ENCODE assay signal across 11 cellular contexts in the genomic region with DNA sequence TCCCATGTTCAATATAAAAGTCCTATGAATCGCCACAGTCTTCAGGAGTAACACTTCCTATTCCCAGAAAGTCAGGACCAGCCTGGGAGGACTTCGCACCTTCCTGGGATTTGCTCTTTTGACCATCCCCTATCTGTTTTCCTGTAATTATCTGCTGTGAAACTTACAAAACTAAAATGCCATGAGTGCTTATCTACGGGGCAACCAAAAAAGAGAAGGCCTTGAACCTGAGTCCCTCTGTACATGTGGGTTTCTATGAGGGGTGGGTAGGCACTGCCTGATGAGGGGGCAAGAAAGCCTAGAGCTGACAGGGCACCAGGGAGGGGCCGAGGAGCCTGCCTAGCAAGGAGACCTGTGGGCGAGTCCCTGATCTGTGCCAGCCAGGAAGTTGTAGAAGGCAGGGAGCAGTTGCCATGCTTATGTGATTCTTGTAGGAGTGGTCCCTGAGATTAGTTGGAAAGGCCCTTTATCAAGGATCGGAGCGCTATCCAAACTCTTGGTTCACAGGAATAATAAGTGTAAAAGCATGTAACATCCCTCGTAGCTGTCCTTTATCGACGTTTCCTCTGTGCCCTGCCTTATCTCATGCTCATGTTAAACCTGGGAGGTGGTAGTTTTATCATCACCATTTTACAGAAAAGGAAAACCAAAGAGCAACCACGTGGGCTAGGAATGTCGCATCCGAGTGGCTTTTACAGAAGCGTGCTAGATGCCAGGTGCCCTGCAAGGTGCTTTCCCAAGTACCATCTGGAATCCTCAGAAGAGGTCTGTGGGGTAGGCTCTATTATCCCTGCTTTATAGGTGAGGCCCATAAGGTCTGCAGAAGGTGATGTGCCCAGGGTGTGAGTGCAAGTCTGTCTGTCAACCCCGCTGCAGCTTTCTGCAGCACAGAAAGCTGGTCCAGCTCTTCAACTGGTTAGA.
DNase-seq lines count a peak whose midpoint lies in the region; ATAC-seq, FAIRE-seq and TF ChIP-seq lines count a peak whose summit lies in the region.
"Had no signal": no experiment of that assay in that cellular context is flagged by ENCODE, and none has a peak within 500 bp of the region (broad histone marks: within the 10 kb centered on the region; RNA-seq: fewer than 3 reads in every experiment).

No MANE protein-coding gene starts in this region.

- no peak for FAIRE-seq in K562 (lab: Jason Lieb, UNC)

- no peaks in the 10 kb centered on the region for H3K27me3 Mint-ChIP-seq in naive thymus-derived CD4-positive, alpha-beta T cell

- H3K36me3 Mint-ChIP-seq in naive thymus-derived CD4-positive, alpha-beta T cell = no peaks in the 10 kb centered on the region

- H3K9me3 ChIP-seq in K562 (replicated peaks; ENCODE audit: control insufficient read depth, insufficient read depth, low read depth, low read length) = no peaks in the 10 kb centered on the region
- H3K9me3 ChIP-seq in naive thymus-derived CD4-positive, alpha-beta T cell (ENCODE audit: control insufficient read depth in 2 of 3, low read length in 3 of 3) = no peaks in the 10 kb centered on the region

- no TSS peak for BruUV-seq in K562 (replicated peaks; lab: Mats Ljungman, UMichigan)

- no peak for TF ChIP-seq RAD21 in K562 (CRISPR knock-in tag; conservative IDR thresholded peaks at IDR 0.05 in 1 of 2, IDR thresholded peaks at IDR 0.05 in 1 of 2)

- H4K20me1 ChIP-seq in K562 (replicated peaks; ENCODE audit: control insufficient read depth, insufficient read depth, low read length) = 0 out of 2 replicates have a peak, but pooled peaks cover 3% of the 10 kb centered on the region

- H3K27ac ChIP-seq in 22Rv1 = peak overlapping the region; percentile 92
- H3K27ac ChIP-seq in K562 (ENCODE audit: extremely low read depth, low read depth, low read length) = peak overlapping the region; percentile 34; the same call in 1 of the 3 replicates
- no peak overlapping the region for H3K27ac ChIP-seq in naive thymus-derived CD4-positive, alpha-beta T cell (ENCODE audit: low read depth, low read length)

- no peak for TF ChIP-seq EP300 in K562 (IDR thresholded peaks at IDR 0.05; ENCODE audit: low read length)

- POLR2A ChIA-PET in K562 (lab: Yijun Ruan, JAX) = no interaction called here
- POLR2A ChIA-PET in naive thymus-derived CD4-positive, alpha-beta T cell (lab: Charles Lee) = no interaction called here

- no peak overlapping the region for H3K4me2 ChIP-seq in K562 (ENCODE audit: insufficient read depth, low read length)

- TF ChIP-seq CTCF in 22Rv1 (IDR thresholded peaks at IDR 0.05) = no peak
- no peak for TF ChIP-seq CTCF in K562 (IDR thresholded peaks at IDR 0.05 in 2 of 3, conservative IDR thresholded peaks at IDR 0.05 in 1 of 3; ENCODE audit: insufficient read depth in 2 of 3, low read depth in 1 of 3, low read length in 3 of 3)

- H3K9me3 Mint-ChIP-seq in naive thymus-derived CD4-positive, alpha-beta T cell = no peaks in the 10 kb centered on the region

- H3K9me1 ChIP-seq in K562 (ENCODE audit: control insufficient read depth, insufficient read depth, low read length) = no peaks in the 10 kb centered on the region

- H3K27me3 ChIP-seq in K562 (ENCODE audit: control insufficient read depth in 2 of 2, insufficient read depth in 2 of 2, low read length in 2 of 2) = no peaks in the 10 kb centered on the region; a peak in 1 of 5 replicates
- H3K27me3 ChIP-seq in naive thymus-derived CD4-positive, alpha-beta T cell (ENCODE audit: control insufficient read depth in 2 of 2, insufficient read depth in 2 of 2, low read length in 2 of 2) = no peaks in the 10 kb centered on the region

- H3K79me2 ChIP-seq in K562 (ENCODE audit: control insufficient read depth, insufficient read depth, low read length) = peaks cover 28% of the 10 kb centered on the region

- CTCF ChIA-PET in K562 (lab: Yijun Ruan, JAX; ENCODE audit: low intra/inter-chr PET ratio) = no interaction called here
- CTCF ChIA-PET in naive thymus-derived CD4-positive, alpha-beta T cell (lab: Charles Lee) = no interaction called here

- peak overlapping the region in 2 of 10 donors; percentile 54 to 67 for H3K4me3 Mint-ChIP-seq in naive thymus-derived CD4-positive, alpha-beta T cell

- WGBS in K562 (ENCODE audit: insufficient coverage, low coverage, missing lambda C conversion rate) = 65% methylated on average over 14 of the region's 15 CpGs

- H3K4me3 ChIP-seq in K562 = no peak overlapping the region
- no peak overlapping the region for H3K4me3 ChIP-seq in naive thymus-derived CD4-positive, alpha-beta T cell (ENCODE audit: low read length)

- H3K36me3 ChIP-seq in K562 (ENCODE audit: control insufficient read depth, insufficient read depth, low read length) = peaks cover 17% of the 10 kb centered on the region
- H3K36me3 ChIP-seq in naive thymus-derived CD4-positive, alpha-beta T cell (ENCODE audit: control insufficient read depth in 2 of 3, insufficient read depth in 3 of 3, low read length in 3 of 3) = no peaks in the 10 kb centered on the region

- no peak for DNase-seq in K562 (ENCODE audit: extremely low read depth in 1 of 4, low spot score in 3 of 4)
- no peak for DNase-seq in naive thymus-derived CD4-positive, alpha-beta T cell
- no peak for DNase-seq in SHP77 treated with DMSO at 0.1 percent for 48 hours (lab: John Stamatoyannopoulos, UW)
- DNase-seq in NCI-H748 (lab: John Stamatoyannopoulos, UW; ENCODE audit: unreplicated experiment) = no peak
- no peak for DNase-seq in activated CD4-positive, alpha-beta T cell treated with anti-CD3 and anti-CD28 coated beads for 48 hours
- DNase-seq: cortex of kidney, NCI-H1694 treated with DMSO at 0.1 percent for 48 hours, Right ventricle myocardium superior had no signal

- ATAC-seq in K562 = no peak
- ATAC-seq in naive thymus-derived CD4-positive, alpha-beta T cell = no peak
- ATAC-seq in GM21367 (IDR thresholded peaks at IDR 0.05; ENCODE audit: unreplicated experiment) = no peak

- peak overlapping the region; percentile 5 to 75; a peak in 2 of 4 replicates for H3K9ac ChIP-seq in K562 (ENCODE audit: insufficient read depth in 1 of 2, low read depth in 2 of 2, low read length in 2 of 2)

- intact Hi-C loops in K562 (cut with micrococcal nuclease) = no loop called here
- intact Hi-C loops in naive thymus-derived CD4-positive, alpha-beta T cell (cut with micrococcal nuclease) = loop anchor here (5.0 to 10.0 kb wide), 2 partner anchors 85 to 107 kb away; no protein-coding TSS in a partner anchor

- peak overlapping the region; percentile 29; the same call in 1 of the 2 replicates for H2AFZ ChIP-seq in K562 (ENCODE audit: low read depth, low read length)

- in situ Hi-C loops in GM18951 (cut with MboI; ENCODE audit: low sequenced_read_pairs, unreplicated experiment) = no loop called here
- in situ Hi-C loops in K562 (cut with MboI) = loop anchor here (10.0 kb wide), 1 partner anchor 303 kb away; no protein-coding TSS in a partner anchor

- TF ChIP-seq POLR2A in GM18951 (IDR thresholded peaks at IDR 0.05; ENCODE audit: extremely low read depth, insufficient read depth, insufficient read length) (peak; percentile 16), K562 (conservative IDR thresholded peaks at IDR 0.05) (no peak)

- H3K4me1 Mint-ChIP-seq in naive thymus-derived CD4-positive, alpha-beta T cell = peaks cover 48 to 76% (median 66%) of the 10 kb centered on the region in 7 donors

- peaks cover 49 to 63% of the 10 kb centered on the region in 2 experiments for H3K4me1 ChIP-seq in K562 (replicated peaks in 1 of 2; ENCODE audit: control insufficient read depth in 2 of 2, insufficient read depth in 2 of 2, low read length in 2 of 2)
- H3K4me1 ChIP-seq in naive thymus-derived CD4-positive, alpha-beta T cell (ENCODE audit: control insufficient read depth in 2 of 2, insufficient read depth in 2 of 2, low read length in 2 of 2) = peaks cover 29 to 77% of the 10 kb centered on the region in 2 donors

- peak overlapping the region in 5 of 9 donors; percentile 49 to 86 (median 56) for H3K27ac Mint-ChIP-seq in naive thymus-derived CD4-positive, alpha-beta T cell

TF ChIP-seq in K562, 482 proteins besides CTCF, POLR2A, EP300 and RAD21:
- TF ChIP-seq CBX1 (IDR thresholded peaks at IDR 0.05; ENCODE audit: low read depth) (no peak), NUFIP1 (IDR thresholded peaks at IDR 0.05; ENCODE audit: partially characterized antibody) (no peak), POLR2AphosphoS5 (IDR thresholded peaks at IDR 0.05; ENCODE audit: control insufficient read depth, insufficient read depth, low read depth, low read length) (no peak)
- TF ChIP-seq, protein P1, sequence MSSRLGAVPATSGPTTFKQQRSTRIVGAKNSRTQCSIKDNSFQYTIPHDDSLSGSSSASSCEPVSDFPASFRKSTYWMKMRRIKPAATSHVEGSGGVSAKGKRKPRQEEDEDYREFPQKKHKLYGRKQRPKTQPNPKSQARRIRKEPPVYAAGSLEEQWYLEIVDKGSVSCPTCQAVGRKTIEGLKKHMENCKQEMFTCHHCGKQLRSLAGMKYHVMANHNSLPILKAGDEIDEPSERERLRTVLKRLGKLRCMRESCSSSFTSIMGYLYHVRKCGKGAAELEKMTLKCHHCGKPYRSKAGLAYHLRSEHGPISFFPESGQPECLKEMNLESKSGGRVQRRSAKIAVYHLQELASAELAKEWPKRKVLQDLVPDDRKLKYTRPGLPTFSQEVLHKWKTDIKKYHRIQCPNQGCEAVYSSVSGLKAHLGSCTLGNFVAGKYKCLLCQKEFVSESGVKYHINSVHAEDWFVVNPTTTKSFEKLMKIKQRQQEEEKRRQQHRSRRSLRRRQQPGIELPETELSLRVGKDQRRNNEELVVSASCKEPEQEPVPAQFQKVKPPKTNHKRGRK (tag; IDR thresholded peaks at IDR 0.05) = no peak
- TF ChIP-seq, protein P2, sequence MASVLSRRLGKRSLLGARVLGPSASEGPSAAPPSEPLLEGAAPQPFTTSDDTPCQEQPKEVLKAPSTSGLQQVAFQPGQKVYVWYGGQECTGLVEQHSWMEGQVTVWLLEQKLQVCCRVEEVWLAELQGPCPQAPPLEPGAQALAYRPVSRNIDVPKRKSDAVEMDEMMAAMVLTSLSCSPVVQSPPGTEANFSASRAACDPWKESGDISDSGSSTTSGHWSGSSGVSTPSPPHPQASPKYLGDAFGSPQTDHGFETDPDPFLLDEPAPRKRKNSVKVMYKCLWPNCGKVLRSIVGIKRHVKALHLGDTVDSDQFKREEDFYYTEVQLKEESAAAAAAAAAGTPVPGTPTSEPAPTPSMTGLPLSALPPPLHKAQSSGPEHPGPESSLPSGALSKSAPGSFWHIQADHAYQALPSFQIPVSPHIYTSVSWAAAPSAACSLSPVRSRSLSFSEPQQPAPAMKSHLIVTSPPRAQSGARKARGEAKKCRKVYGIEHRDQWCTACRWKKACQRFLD (CRISPR knock-in tag; IDR thresholded peaks at IDR 0.05) = 0 out of 2 replicates have a peak, but pooled peaks have one; percentile 0
